In genomic region chr5:169789417-169789816, GRCh38 we compare ENCODE assay signal across 1 cellular context.
A peak's percentile ranks its signal among the peaks of the same experiment; 100 is the strongest.
TF ChIP-seq lines count a peak whose summit lies in the region.

No MANE protein-coding gene starts in this region.

TF ChIP-seq in GM12878, 131 proteins besides CTCF, POLR2A, EP300 and RAD21 (continued from another document):
- TF ChIP-seq NKRF (conservative IDR thresholded peaks at IDR 0.05) (no peak), CREB1 (IDR thresholded peaks at IDR 0.05; ENCODE audit: low read depth) (no peak), SPI1 (IDR thresholded peaks at IDR 0.05; ENCODE audit: borderline replicate concordance, insufficient read depth, low read depth, low read length) (peak; percentile 61; the same call in 1 of the 2 replicates)
